14 cellular contexts compared by ENCODE assay signal in the genomic region with DNA sequence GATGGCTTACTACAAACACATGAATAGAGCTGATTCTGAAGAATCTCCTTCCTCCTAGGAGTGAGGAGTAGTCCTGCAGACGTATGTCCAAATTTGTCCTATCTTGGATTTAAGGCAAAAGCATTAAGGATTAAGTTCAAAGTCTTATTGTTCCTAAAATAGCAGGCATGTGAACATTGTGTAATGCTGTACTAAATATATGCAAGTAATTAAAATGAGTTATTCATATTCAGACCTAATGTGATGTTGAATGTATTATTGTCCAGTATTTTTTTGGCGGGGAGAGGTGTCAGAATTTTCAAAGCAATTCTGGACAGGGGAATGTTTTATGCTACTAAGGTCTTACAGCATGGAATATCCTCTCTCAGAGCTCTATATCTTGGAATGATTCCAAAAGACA.
A peak's percentile ranks its signal among the peaks of the same experiment; 100 is the strongest.
DNase-seq lines count a peak whose midpoint lies in the region; ATAC-seq and TF ChIP-seq lines count a peak whose summit lies in the region.
"Had no signal": no experiment of that assay in that cellular context is flagged by ENCODE, and none has a peak within 500 bp of the region (broad histone marks: within the 10 kb centered on the region; RNA-seq: fewer than 3 reads in every experiment).

No MANE protein-coding gene starts in this region.

- intact Hi-C loops in tibial artery (cut with DNase I; ENCODE audit: low total_unique reads) = loop anchor here (10.0 kb wide), 1 partner anchor 341 kb away; the partner anchor contains the start of gene PPFIBP1

- DNase-seq in coronary artery (ENCODE audit: low spot score) (no peak), tibial artery (no peak), Ammon's horn (ENCODE audit: low spot score) (no peak)
- DNase-seq: CD4-positive, alpha-beta memory T cell; DMS153; DMS79; GDM1; GM23248; HCEC 1CT had no signal

- H3K27me3 ChIP-seq in rectal smooth muscle tissue (ENCODE audit: control insufficient read depth, insufficient read depth, low read length) = no peaks in the 10 kb centered on the region
- H3K27me3 ChIP-seq in tibial artery = no peaks in the 10 kb centered on the region

- H3K9me3 ChIP-seq in tibial artery = no peaks in the 10 kb centered on the region

- H3K27ac ChIP-seq in coronary artery (peak overlapping the region; percentile 26 to 59), rectal smooth muscle tissue (ENCODE audit: low read depth, low read length) (peak overlapping the region; percentile 38), tibial artery (peak overlapping the region; percentile 63 to 84)
- H3K27ac ChIP-seq: C4-2B, GM23248, HL-60 had no signal

- H3K9ac ChIP-seq in rectal smooth muscle tissue (ENCODE audit: low read length) = no peak overlapping the region
- H3K9ac ChIP-seq: GM23248 had no signal

- ATAC-seq in GM21825 (IDR thresholded peaks at IDR 0.05; ENCODE audit: unreplicated experiment) = no peak
- no peak for ATAC-seq in GM18861 (IDR thresholded peaks at IDR 0.05; ENCODE audit: unreplicated experiment)

- H3K36me3 ChIP-seq in rectal smooth muscle tissue (ENCODE audit: control insufficient read depth, insufficient read depth, low read length) (no peaks in the 10 kb centered on the region), tibial artery (no peaks in the 10 kb centered on the region)

- H3K4me3 ChIP-seq in coronary artery (no peak overlapping the region), rectal smooth muscle tissue (ENCODE audit: low read length) (no peak overlapping the region), tibial artery (no peak overlapping the region)
- H3K4me3 ChIP-seq: GM23248 had no signal

- H3K4me1 ChIP-seq in rectal smooth muscle tissue (ENCODE audit: control insufficient read depth, insufficient read depth, low read length) (peaks cover 30% of the 10 kb centered on the region), tibial artery (peaks cover 0 to 89% (median 49%) of the 10 kb centered on the region in 4 donors)

- TF ChIP-seq CTCF in coronary artery (IDR thresholded peaks at IDR 0.05) (no peak), tibial artery (IDR thresholded peaks at IDR 0.05) (no peak)
